ENCODE assay signal across 8 cellular contexts in the genomic region with DNA sequence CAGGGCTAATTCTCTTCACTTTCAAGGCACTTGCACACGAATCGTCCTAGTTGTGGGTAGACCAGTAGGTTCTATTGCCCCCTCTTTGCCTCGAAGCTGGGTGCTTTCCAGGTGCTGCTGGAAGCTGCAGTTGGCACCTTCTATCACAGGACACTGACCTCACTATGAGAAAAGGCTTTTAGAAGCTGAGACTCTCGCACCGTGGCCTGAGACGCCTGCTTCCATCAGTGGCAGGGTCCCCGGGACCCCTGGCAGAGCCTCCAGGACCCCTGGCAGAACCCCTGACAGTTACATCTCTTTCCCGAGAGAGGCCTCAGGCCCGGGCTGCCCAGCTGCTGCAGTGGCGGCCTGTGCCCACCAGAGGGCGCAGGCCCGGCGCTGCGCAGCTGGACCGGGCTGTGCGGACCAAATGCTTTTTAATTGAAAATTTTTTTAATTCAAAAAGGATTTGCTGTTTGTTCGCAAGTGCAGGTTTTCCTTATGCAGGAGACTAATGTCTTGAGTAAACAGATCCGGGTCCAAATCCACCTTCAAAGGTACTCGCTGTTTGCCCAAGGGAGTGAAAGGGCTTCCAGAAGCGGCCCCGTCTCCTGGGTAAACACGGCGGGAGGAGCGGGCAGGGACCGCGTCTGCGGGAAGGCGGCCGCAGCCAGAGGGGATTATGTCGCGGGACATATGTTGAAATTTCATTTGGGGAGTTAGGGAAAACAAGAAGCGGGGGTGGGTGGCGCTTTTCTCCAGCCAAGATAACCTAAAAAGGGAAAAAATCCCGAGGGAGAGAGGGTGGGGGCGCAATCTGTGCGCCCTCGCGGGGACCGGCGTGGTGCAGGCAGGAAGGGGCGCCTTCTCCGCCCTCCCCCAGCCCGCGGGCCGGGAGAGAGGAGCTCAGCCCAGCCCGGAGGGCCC.
DNase-seq lines count a peak whose midpoint lies in the region; ATAC-seq, FAIRE-seq and TF ChIP-seq lines count a peak whose summit lies in the region.

No MANE protein-coding gene starts in this region.

- TF ChIP-seq POLR2A in endothelial cell of umbilical vein (IDR thresholded peaks at IDR 0.05; ENCODE audit: low read depth, low read length) (no peak), thyroid gland (IDR thresholded peaks at IDR 0.05) (no peak)

- H3K9me1 ChIP-seq in endothelial cell of umbilical vein (replicated peaks; ENCODE audit: control insufficient read depth, extremely low read depth, insufficient read depth, low read length), result no peaks in the 10 kb centered on the region

- no peaks in the 10 kb centered on the region for H3K36me3 ChIP-seq in endothelial cell of umbilical vein (ENCODE audit: control insufficient read depth in 2 of 2, extremely low read depth in 1 of 2, insufficient read depth in 2 of 2, low read length in 2 of 2)
- H3K36me3 ChIP-seq in mucosa of rectum (ENCODE audit: control insufficient read depth in 2 of 2, insufficient read depth in 2 of 2, low read length in 2 of 2), result peaks cover 2 to 6% of the 10 kb centered on the region in 2 donors
- peaks cover 0 to 8% of the 10 kb centered on the region in 2 donors for H3K36me3 ChIP-seq in thyroid gland

- TF ChIP-seq CTCF in endothelial cell of umbilical vein (IDR thresholded peaks at IDR 0.05; ENCODE audit: extremely low read depth in 1 of 2, insufficient read depth in 1 of 2, low read depth in 1 of 2, low read length in 2 of 2), result peak; percentile 97 to 99
- TF ChIP-seq CTCF in thyroid gland (IDR thresholded peaks at IDR 0.05), result peak; percentile 69 to 100 (median 96)

- no peaks in the 10 kb centered on the region for H3K9me3 ChIP-seq in endothelial cell of umbilical vein (replicated peaks; ENCODE audit: control insufficient read depth, insufficient read depth, low read length)
- no peaks in the 10 kb centered on the region for H3K9me3 ChIP-seq in mucosa of rectum (ENCODE audit: control insufficient read depth in 2 of 2, low read length in 2 of 2)
- no peaks in the 10 kb centered on the region for H3K9me3 ChIP-seq in thyroid gland

- H3K27ac ChIP-seq in endothelial cell of umbilical vein (ENCODE audit: insufficient read depth, low read depth, low read length) (no peak overlapping the region), mucosa of rectum (ENCODE audit: low read depth in 2 of 2, low read length in 2 of 2) (no peak overlapping the region), thyroid gland (no peak overlapping the region)

- H3K27me3 ChIP-seq in endothelial cell of umbilical vein (ENCODE audit: control insufficient read depth in 2 of 2, insufficient read depth in 2 of 2, low read length in 2 of 2), result peaks cover 0 to 2% of the 10 kb centered on the region in 2 experiments
- no peaks in the 10 kb centered on the region for H3K27me3 ChIP-seq in mucosa of rectum (ENCODE audit: control insufficient read depth in 2 of 2, insufficient read depth in 2 of 2, low read length in 2 of 2)
- no peaks in the 10 kb centered on the region for H3K27me3 ChIP-seq in thyroid gland

- H3K27ac Mint-ChIP-seq in activated CD8-positive, alpha-beta T cell treated with anti-CD3 and anti-CD28 coated beads, Interleukin-2, amount 10 ng/mL, durations not matched to agents 7 days and 5 days, result no peak overlapping the region

- peak; percentile 71 for FAIRE-seq in endothelial cell of umbilical vein (lab: Jason Lieb, UNC)

- H3K27me3 Mint-ChIP-seq in activated CD8-positive, alpha-beta T cell treated with anti-CD3 and anti-CD28 coated beads, Interleukin-2, amount 10 ng/mL, durations not matched to agents 7 days and 5 days (ENCODE audit: low read depth), result peaks cover 9% of the 10 kb centered on the region

- WGBS in thyroid gland, 2 donors, result 5 to 8% methylated on average over 40 to 45 of the region's 46 CpGs

- H2AFZ ChIP-seq in endothelial cell of umbilical vein (ENCODE audit: low read depth, low read length), result peak overlapping the region; percentile 56

- H3K4me3 Mint-ChIP-seq in activated CD8-positive, alpha-beta T cell treated with anti-CD3 and anti-CD28 coated beads, Interleukin-2, amount 10 ng/mL, durations not matched to agents 7 days and 5 days, result no peak overlapping the region

- H3K9ac ChIP-seq in endothelial cell of umbilical vein (replicated peaks; ENCODE audit: extremely low read depth, insufficient read depth, low read length), result no peak overlapping the region
- H3K9ac ChIP-seq in mucosa of rectum (ENCODE audit: low read depth in 1 of 2, low read length in 2 of 2), result peak overlapping the region in 1 of 2 donors; percentile 23

- BruUV-seq in endothelial cell of umbilical vein (replicated peaks; lab: Mats Ljungman, UMichigan), result no TSS peak

- H3K4me3 ChIP-seq in endothelial cell of umbilical vein (replicated peaks in 1 of 3; ENCODE audit: insufficient read depth in 1 of 3, low read depth in 1 of 3, low read length in 3 of 3), result peak overlapping the region; percentile 15 to 44 (median 39)
- peak overlapping the region; percentile 37 to 57 for H3K4me3 ChIP-seq in mucosa of rectum (ENCODE audit: low read length in 2 of 2)
- peak overlapping the region in 1 of 3 donors; percentile 28 for H3K4me3 ChIP-seq in thyroid gland (replicated peaks in 1 of 3)

- CTCF ChIA-PET in activated CD8-positive, alpha-beta T cell treated with anti-CD3 and anti-CD28 coated beads, Interleukin-2, amount 10 ng/mL, durations not matched to agents 7 days and 5 days (lab: Charles Lee), result interaction anchor here (0.7 to 6.6 kb wide), 38 partner anchors 9 to 763 kb away, joined by 3 to 144 read pairs (median 5); no protein-coding TSS in a partner anchor
- CTCF ChIA-PET in endothelial cell of umbilical vein (lab: Charles Lee), result interaction anchor here (0.6 to 6.7 kb wide), 25 partner anchors 8 to 1092 kb away, joined by 3 to 126 read pairs (median 4); no protein-coding TSS in a partner anchor

- no peaks in the 10 kb centered on the region for H4K20me1 ChIP-seq in endothelial cell of umbilical vein (replicated peaks; ENCODE audit: control insufficient read depth, extremely low read depth, insufficient read depth, low read length)

- H3K79me2 ChIP-seq in endothelial cell of umbilical vein (ENCODE audit: control insufficient read depth, insufficient read depth, low read length), result no peaks in the 10 kb centered on the region

- H3K36me3 Mint-ChIP-seq in activated CD8-positive, alpha-beta T cell treated with anti-CD3 and anti-CD28 coated beads, Interleukin-2, amount 10 ng/mL, durations not matched to agents 7 days and 5 days (ENCODE audit: low read depth), result no peaks in the 10 kb centered on the region

- no peaks in the 10 kb centered on the region for H3K4me1 ChIP-seq in endothelial cell of umbilical vein (ENCODE audit: control insufficient read depth, extremely low read depth, insufficient read depth, low read length)
- H3K4me1 ChIP-seq in mucosa of rectum (ENCODE audit: control insufficient read depth in 2 of 2, insufficient read depth in 2 of 2, low read length in 2 of 2), result peaks cover 0 to 7% of the 10 kb centered on the region in 2 donors
- peaks cover 6 to 15% of the 10 kb centered on the region in 2 donors for H3K4me1 ChIP-seq in thyroid gland

- intact Hi-C loops in endothelial cell of umbilical vein (cut with micrococcal nuclease), result loop anchor here (5.0 kb wide), 1 partner anchor 113 kb away; a partner anchor contains a TSS
- intact Hi-C loops in thyroid gland (cut with DNase I), result no loop called here

- H3K9me3 Mint-ChIP-seq in activated CD8-positive, alpha-beta T cell treated with anti-CD3 and anti-CD28 coated beads, Interleukin-2, amount 10 ng/mL, durations not matched to agents 7 days and 5 days (ENCODE audit: insufficient read depth), result no peaks in the 10 kb centered on the region

- peaks cover 16% of the 10 kb centered on the region for H3K4me1 Mint-ChIP-seq in activated CD8-positive, alpha-beta T cell treated with anti-CD3 and anti-CD28 coated beads, Interleukin-2, amount 10 ng/mL, durations not matched to agents 7 days and 5 days (ENCODE audit: low read depth)

- dilution Hi-C loops in endothelial cell of umbilical vein (cut with MboI; ENCODE audit: extremely low pct_ligation_motif_present, low sequenced_read_pairs), result no loop called here

- peak; percentile 2 for DNase-seq in NOMO-1 treated with DMSO at 0.1 percent for 48 hours (lab: John Stamatoyannopoulos, UW; ENCODE audit: unreplicated experiment)
- DNase-seq in NOMO-1 treated with dmso at 0.1 percent for 144 hours (lab: John Stamatoyannopoulos, UW; ENCODE audit: unreplicated experiment), result no peak
- peak; percentile 73 for DNase-seq in NCI-H2171 (lab: John Stamatoyannopoulos, UW)
- peak; percentile 49 for DNase-seq in activated CD8-positive, alpha-beta T cell treated with anti-CD3 and anti-CD28 coated beads, Interleukin-2, amount 10 ng/mL, durations not matched to agents 7 days and 5 days
- peak; percentile 48 for DNase-seq in endothelial cell of umbilical vein (ENCODE audit: low read depth, low spot score)
- DNase-seq in thyroid gland, result peak; percentile 18 to 25

- POLR2A ChIA-PET in activated CD8-positive, alpha-beta T cell treated with anti-CD3 and anti-CD28 coated beads, Interleukin-2, amount 10 ng/mL, durations not matched to agents 7 days and 5 days (lab: Charles Lee), result interaction anchor here (2.3 kb wide), 1 partner anchor 58 kb away, joined by 6 read pairs; no protein-coding TSS in a partner anchor
- POLR2A ChIA-PET in endothelial cell of umbilical vein (lab: Charles Lee), result no interaction called here

- peak; percentile 75 for ATAC-seq in activated CD8-positive, alpha-beta T cell treated with anti-CD3 and anti-CD28 coated beads, Interleukin-2, amount 10 ng/mL, durations not matched to agents 7 days and 5 days
- ATAC-seq in GM21619 (IDR thresholded peaks at IDR 0.05; ENCODE audit: unreplicated experiment), result no peak

- H3K4me2 ChIP-seq in endothelial cell of umbilical vein (ENCODE audit: insufficient read depth, low read length), result peak overlapping the region; percentile 65

TF ChIP-seq in endothelial cell of umbilical vein, 7 proteins besides CTCF, POLR2A, EP300 and RAD21:
- TF ChIP-seq, protein P1, sequence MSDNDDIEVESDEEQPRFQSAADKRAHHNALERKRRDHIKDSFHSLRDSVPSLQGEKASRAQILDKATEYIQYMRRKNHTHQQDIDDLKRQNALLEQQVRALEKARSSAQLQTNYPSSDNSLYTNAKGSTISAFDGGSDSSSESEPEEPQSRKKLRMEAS (IDR thresholded peaks at IDR 0.05; ENCODE audit: insufficient read depth, insufficient read length), result no peak
- TF ChIP-seq POLR2AphosphoS5 (IDR thresholded peaks at IDR 0.05; ENCODE audit: insufficient read depth, low read depth, low read length) (no peak), GATA2 (IDR thresholded peaks at IDR 0.05; ENCODE audit: insufficient read depth, insufficient read length, low read depth, low read length) (no peak), JUN (IDR thresholded peaks at IDR 0.05; ENCODE audit: borderline replicate concordance, insufficient read depth, insufficient read length, low read depth) (no peak), EZH2 (IDR thresholded peaks at IDR 0.05; ENCODE audit: borderline replicate concordance, low read depth, low read length, severe bottlenecking) (no peak)
TF ChIP-seq in endothelial cell of umbilical vein: peak in this region for 0.
